23 cellular contexts compared by ENCODE assay signal in the genomic region with DNA sequence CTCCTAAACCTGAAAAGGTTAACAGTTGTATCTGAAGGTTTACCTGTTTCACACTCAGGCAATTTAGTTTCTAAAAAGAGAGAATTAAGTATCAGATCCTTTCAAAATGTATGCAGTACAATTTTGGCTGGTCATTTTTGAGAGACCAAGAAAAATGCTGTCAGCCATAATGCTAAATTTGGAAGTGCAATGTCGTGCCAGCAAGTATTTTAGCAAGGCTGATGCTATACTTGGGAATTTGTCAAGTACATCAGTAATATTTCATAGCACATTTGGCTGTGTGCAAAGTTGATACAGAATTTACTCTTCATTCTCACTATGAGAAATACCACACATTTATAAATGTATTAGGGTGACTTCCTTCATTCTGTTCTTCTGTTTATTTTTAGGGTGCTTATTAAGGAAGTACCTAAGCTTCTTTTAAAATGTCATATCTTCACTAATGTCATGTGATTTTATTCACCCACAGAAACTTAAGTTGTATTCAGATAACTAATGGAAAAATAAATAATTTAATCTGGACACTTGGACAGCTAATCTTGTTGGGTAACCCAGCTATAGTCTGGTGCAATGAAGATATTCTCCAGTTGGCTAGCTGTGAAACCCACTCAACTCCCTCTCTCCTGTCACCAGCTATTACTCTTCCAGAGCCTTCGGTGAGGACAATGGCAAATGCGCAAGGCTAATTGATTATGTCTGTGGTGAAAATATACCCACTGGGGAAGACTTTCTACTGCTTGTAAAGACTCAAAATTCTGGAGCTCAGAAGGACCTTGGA.
"Had no signal": no experiment of that assay in that cellular context is flagged by ENCODE, and none has a peak within 500 bp of the region (broad histone marks: within the 10 kb centered on the region; RNA-seq: fewer than 3 reads in every experiment).

No MANE protein-coding gene starts in this region.

- H3K4me3 Mint-ChIP-seq: memory B cell; mesothelial cell of epicardium; natural killer cell treated with Interleukin-12 subunit alpha and Interleukin-12 subunit beta and Interleukin-15 and Interleukin-18, amount 100 ng/mL, for 72 hours; neural progenitor cell; stimulated activated naive B cell treated with anti-CD40 and anti-IgM and Interleukin-4, amounts not matched to agents 10 μg/mL and 1 μg/mL and 100 μg/mL, for 72 hours; stimulated activated naive CD8-positive, alpha-beta T cell treated with anti-CD3 and anti-CD28 coated beads, Interleukin-15, amount 100 ng/mL, for 72 hours had no signal

- H3K36me3 Mint-ChIP-seq: memory B cell; mesothelial cell of epicardium; natural killer cell treated with Interleukin-12 subunit alpha and Interleukin-12 subunit beta and Interleukin-15 and Interleukin-18, amount 100 ng/mL, for 72 hours; neural progenitor cell; stimulated activated naive B cell treated with anti-CD40 and anti-IgM and Interleukin-4, amounts not matched to agents 10 μg/mL and 1 μg/mL and 100 μg/mL, for 72 hours had no signal

- H3K27ac ChIP-seq: cardiac muscle cell, epithelial cell of prostate, foreskin keratinocyte, lower lobe of right lung, neural progenitor cell, ovary, prostate gland, skin epidermis, thoracic aorta, transverse colon had no signal

- ATAC-seq: foreskin keratinocyte; lower lobe of right lung; natural killer cell treated with Interleukin-12 subunit alpha and Interleukin-12 subunit beta and Interleukin-15 and Interleukin-18, amount 100 ng/mL, for 72 hours; sciatic nerve; stimulated activated naive B cell treated with anti-CD40 and anti-IgM and Interleukin-4, amounts not matched to agents 10 μg/mL and 1 μg/mL and 100 μg/mL, for 72 hours; stimulated activated naive CD8-positive, alpha-beta T cell treated with anti-CD3 and anti-CD28 coated beads, Interleukin-15, amount 100 ng/mL, for 72 hours had no signal

- H3K27me3 ChIP-seq: cardiac muscle cell, esophagus muscularis mucosa, foreskin keratinocyte, neural progenitor cell, ovary, transverse colon had no signal

- H3K4me3 ChIP-seq: cardiac muscle cell, esophagus muscularis mucosa, lower lobe of right lung, neural progenitor cell, ovary, prostate gland, skin epidermis, thoracic aorta, transverse colon had no signal

- H3K36me3 ChIP-seq: cardiac muscle cell, esophagus muscularis mucosa, lower lobe of right lung, neural progenitor cell, ovary, prostate gland, thoracic aorta, transverse colon had no signal

- H3K4me1 Mint-ChIP-seq: memory B cell; neural progenitor cell; stimulated activated naive B cell treated with anti-CD40 and anti-IgM and Interleukin-4, amounts not matched to agents 10 μg/mL and 1 μg/mL and 100 μg/mL, for 72 hours; stimulated activated naive CD8-positive, alpha-beta T cell treated with anti-CD3 and anti-CD28 coated beads, Interleukin-15, amount 100 ng/mL, for 72 hours had no signal

- H3K9me3 ChIP-seq: esophagus muscularis mucosa, lower lobe of right lung, ovary, prostate gland, thoracic aorta, transverse colon had no signal

- H3K9me3 Mint-ChIP-seq: memory B cell; mesothelial cell of epicardium; neural progenitor cell; stimulated activated naive B cell treated with anti-CD40 and anti-IgM and Interleukin-4, amounts not matched to agents 10 μg/mL and 1 μg/mL and 100 μg/mL, for 72 hours had no signal

- H3K27me3 Mint-ChIP-seq: memory B cell; natural killer cell treated with Interleukin-12 subunit alpha and Interleukin-12 subunit beta and Interleukin-15 and Interleukin-18, amount 100 ng/mL, for 72 hours; stimulated activated naive B cell treated with anti-CD40 and anti-IgM and Interleukin-4, amounts not matched to agents 10 μg/mL and 1 μg/mL and 100 μg/mL, for 72 hours; stimulated activated naive CD8-positive, alpha-beta T cell treated with anti-CD3 and anti-CD28 coated beads, Interleukin-15, amount 100 ng/mL, for 72 hours had no signal

- DNase-seq: effector memory CD4-positive, alpha-beta T cell; foreskin keratinocyte; hippocampal formation; kidney glomerular epithelial cell; lower lobe of right lung; nucleus accumbens; ovary; stimulated activated CD4-positive, alpha-beta T cell treated with anti-CD3 and anti-CD28 coated beads, Interleukin-2, amount 100 ng/mL, for 24 hours; stimulated activated CD4-positive, alpha-beta T cell treated with anti-CD3 and anti-CD28 coated beads, Interleukin-4, amount 100 ng/mL, for 4 hours; stimulated activated naive B cell treated with anti-CD40 and anti-IgM and Interleukin-4, amounts not matched to agents 10 μg/mL and 1 μg/mL and 100 μg/mL, for 72 hours; stimulated activated naive CD8-positive, alpha-beta T cell treated with anti-CD3 and anti-CD28 coated beads, Interleukin-15, amount 100 ng/mL, for 72 hours; transverse colon had no signal

- H3K4me1 ChIP-seq: foreskin keratinocyte, lower lobe of right lung, prostate gland, transverse colon had no signal

- H3K27ac Mint-ChIP-seq: memory B cell; mesothelial cell of epicardium; natural killer cell treated with Interleukin-12 subunit alpha and Interleukin-12 subunit beta and Interleukin-15 and Interleukin-18, amount 100 ng/mL, for 72 hours; neural progenitor cell; stimulated activated naive B cell treated with anti-CD40 and anti-IgM and Interleukin-4, amounts not matched to agents 10 μg/mL and 1 μg/mL and 100 μg/mL, for 72 hours; stimulated activated naive CD8-positive, alpha-beta T cell treated with anti-CD3 and anti-CD28 coated beads, Interleukin-15, amount 100 ng/mL, for 72 hours had no signal
